In genomic region chr2:127128508-127128907, GRCh38 we compare ENCODE assay signal across 2 cellular contexts.
A peak's percentile ranks its signal among the peaks of the same experiment; 100 is the strongest.
TF ChIP-seq lines count a peak whose summit lies in the region.

No MANE protein-coding gene starts in this region.

TF ChIP-seq in SK-N-SH treated with all-trans-retinoic acid at 6 μM for 48 hours, 23 proteins besides CTCF, POLR2A, EP300 and RAD21 (continued from another document):
- TF ChIP-seq PATZ1 (CRISPR knock-in tag; IDR thresholded peaks at IDR 0.05; ENCODE audit: borderline replicate concordance) (no peak), CSRNP3 (CRISPR knock-in tag; IDR thresholded peaks at IDR 0.05) (no peak), CSDC2 (CRISPR knock-in tag; IDR thresholded peaks at IDR 0.05) (no peak), ARNTL (CRISPR knock-in tag; IDR thresholded peaks at IDR 0.05; ENCODE audit: borderline replicate concordance, low read depth) (no peak), TSHZ2 (CRISPR knock-in tag; IDR thresholded peaks at IDR 0.05) (no peak), ESRRG (CRISPR knock-in tag; IDR thresholded peaks at IDR 0.05) (no peak), CREB5 (CRISPR knock-in tag; IDR thresholded peaks at IDR 0.05; ENCODE audit: low read depth) (no peak), POU6F1 (CRISPR knock-in tag; IDR thresholded peaks at IDR 0.05; ENCODE audit: borderline replicate concordance, low read depth) (no peak), OSR1 (CRISPR knock-in tag; IDR thresholded peaks at IDR 0.05) (no peak)
TF ChIP-seq in SK-N-SH treated with all-trans-retinoic acid at 6 μM for 48 hours: peak in this region for 0.

TF ChIP-seq in HepG2, 621 proteins besides CTCF, POLR2A, EP300 and RAD21 (continued from another document):
- TF ChIP-seq USF2 (IDR thresholded peaks at IDR 0.05; ENCODE audit: low read depth, low read length) (peak; percentile 59; the same call in 1 of the 2 replicates), USF2 (CRISPR knock-in tag; IDR thresholded peaks at IDR 0.05; ENCODE audit: borderline replicate concordance) (peak; percentile 53; the same call in 1 of the 2 replicates), ZNF335 (CRISPR knock-in tag; IDR thresholded peaks at IDR 0.05) (peak; percentile 91), RAD51 (IDR thresholded peaks at IDR 0.05; ENCODE audit: borderline replicate concordance) (peak; percentile 47; the same call in 1 of the 2 replicates), KAT8 (CRISPR knock-in tag; IDR thresholded peaks at IDR 0.05) (no peak), ZNF484 (CRISPR knock-in tag; IDR thresholded peaks at IDR 0.05; ENCODE audit: borderline replicate concordance, low read depth) (no peak)
TF ChIP-seq in HepG2: peak in this region for 3.
